ENCODE assay signal across 1 cellular context in genomic region chr18:21740724-21741510, GRCh38.
TF ChIP-seq lines count a peak whose summit lies in the region.

TSS of gene MIB1 (plus strand) at chr18:21740792. CDS start at chr18:21741584, 792 bp downstream.

TF ChIP-seq in GM12878, 131 proteins besides CTCF, POLR2A, EP300 and RAD21 (continued from another document):
- TF ChIP-seq, protein P1, sequence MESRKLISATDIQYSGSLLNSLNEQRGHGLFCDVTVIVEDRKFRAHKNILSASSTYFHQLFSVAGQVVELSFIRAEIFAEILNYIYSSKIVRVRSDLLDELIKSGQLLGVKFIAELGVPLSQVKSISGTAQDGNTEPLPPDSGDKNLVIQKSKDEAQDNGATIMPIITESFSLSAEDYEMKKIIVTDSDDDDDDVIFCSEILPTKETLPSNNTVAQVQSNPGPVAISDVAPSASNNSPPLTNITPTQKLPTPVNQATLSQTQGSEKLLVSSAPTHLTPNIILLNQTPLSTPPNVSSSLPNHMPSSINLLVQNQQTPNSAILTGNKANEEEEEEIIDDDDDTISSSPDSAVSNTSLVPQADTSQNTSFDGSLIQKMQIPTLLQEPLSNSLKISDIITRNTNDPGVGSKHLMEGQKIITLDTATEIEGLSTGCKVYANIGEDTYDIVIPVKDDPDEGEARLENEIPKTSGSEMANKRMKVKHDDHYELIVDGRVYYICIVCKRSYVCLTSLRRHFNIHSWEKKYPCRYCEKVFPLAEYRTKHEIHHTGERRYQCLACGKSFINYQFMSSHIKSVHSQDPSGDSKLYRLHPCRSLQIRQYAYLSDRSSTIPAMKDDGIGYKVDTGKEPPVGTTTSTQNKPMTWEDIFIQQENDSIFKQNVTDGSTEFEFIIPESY (IDR thresholded peaks at IDR 0.05) = no peak
- no peak for TF ChIP-seq CBX5 (IDR thresholded peaks at IDR 0.05; ENCODE audit: low read depth)
- TF ChIP-seq ESRRA (IDR thresholded peaks at IDR 0.05; ENCODE audit: low read length) = no peak
- TF ChIP-seq ZNF217 (IDR thresholded peaks at IDR 0.05) = 0 out of 2 replicates have a peak, but pooled peaks have one; percentile 27
- peak; percentile 6; the same call in 1 of the 2 replicates for TF ChIP-seq HDGF (IDR thresholded peaks at IDR 0.05)
- peak in 1 of 2 experiments; percentile 61; a peak in 1 of 4 replicates for TF ChIP-seq CEBPB (IDR thresholded peaks at IDR 0.05; ENCODE audit: borderline replicate concordance in 1 of 2, low read depth in 2 of 2, low read length in 2 of 2)
- TF ChIP-seq NBN (IDR thresholded peaks at IDR 0.05) = 0 out of 2 replicates have a peak, but pooled peaks have one; percentile 42
- TF ChIP-seq, protein P2, sequence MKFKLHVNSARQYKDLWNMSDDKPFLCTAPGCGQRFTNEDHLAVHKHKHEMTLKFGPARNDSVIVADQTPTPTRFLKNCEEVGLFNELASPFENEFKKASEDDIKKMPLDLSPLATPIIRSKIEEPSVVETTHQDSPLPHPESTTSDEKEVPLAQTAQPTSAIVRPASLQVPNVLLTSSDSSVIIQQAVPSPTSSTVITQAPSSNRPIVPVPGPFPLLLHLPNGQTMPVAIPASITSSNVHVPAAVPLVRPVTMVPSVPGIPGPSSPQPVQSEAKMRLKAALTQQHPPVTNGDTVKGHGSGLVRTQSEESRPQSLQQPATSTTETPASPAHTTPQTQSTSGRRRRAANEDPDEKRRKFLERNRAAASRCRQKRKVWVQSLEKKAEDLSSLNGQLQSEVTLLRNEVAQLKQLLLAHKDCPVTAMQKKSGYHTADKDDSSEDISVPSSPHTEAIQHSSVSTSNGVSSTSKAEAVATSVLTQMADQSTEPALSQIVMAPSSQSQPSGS (IDR thresholded peaks at IDR 0.05; ENCODE audit: low read length) = no peak
- no peak for TF ChIP-seq SMAD5 (IDR thresholded peaks at IDR 0.05; ENCODE audit: low read depth)
- TF ChIP-seq JUNB (IDR thresholded peaks at IDR 0.05) = peak; percentile 68
- TF ChIP-seq MAX (IDR thresholded peaks at IDR 0.05; ENCODE audit: low read depth, low read length) = 0 out of 2 replicates have a peak, but pooled peaks have one; percentile 5
- no peak for TF ChIP-seq MTA2 (IDR thresholded peaks at IDR 0.05; ENCODE audit: low read depth)
- TF ChIP-seq STAT1 (conservative IDR thresholded peaks at IDR 0.05) = no peak; the same call in 1 of the 2 replicates
- TF ChIP-seq, protein P3, sequence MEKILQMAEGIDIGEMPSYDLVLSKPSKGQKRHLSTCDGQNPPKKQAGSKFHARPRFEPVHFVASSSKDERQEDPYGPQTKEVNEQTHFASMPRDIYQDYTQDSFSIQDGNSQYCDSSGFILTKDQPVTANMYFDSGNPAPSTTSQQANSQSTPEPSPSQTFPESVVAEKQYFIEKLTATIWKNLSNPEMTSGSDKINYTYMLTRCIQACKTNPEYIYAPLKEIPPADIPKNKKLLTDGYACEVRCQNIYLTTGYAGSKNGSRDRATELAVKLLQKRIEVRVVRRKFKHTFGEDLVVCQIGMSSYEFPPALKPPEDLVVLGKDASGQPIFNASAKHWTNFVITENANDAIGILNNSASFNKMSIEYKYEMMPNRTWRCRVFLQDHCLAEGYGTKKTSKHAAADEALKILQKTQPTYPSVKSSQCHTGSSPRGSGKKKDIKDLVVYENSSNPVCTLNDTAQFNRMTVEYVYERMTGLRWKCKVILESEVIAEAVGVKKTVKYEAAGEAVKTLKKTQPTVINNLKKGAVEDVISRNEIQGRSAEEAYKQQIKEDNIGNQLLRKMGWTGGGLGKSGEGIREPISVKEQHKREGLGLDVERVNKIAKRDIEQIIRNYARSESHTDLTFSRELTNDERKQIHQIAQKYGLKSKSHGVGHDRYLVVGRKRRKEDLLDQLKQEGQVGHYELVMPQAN (conservative IDR thresholded peaks at IDR 0.05) = peak; percentile 38
- 0 out of 4 replicates have a peak, but pooled peaks of 1 of the 2 experiments have one; percentile 47 for TF ChIP-seq IKZF2 (IDR thresholded peaks at IDR 0.05)
- TF ChIP-seq JUND (IDR thresholded peaks at IDR 0.05; ENCODE audit: low read depth, low read length) = 0 out of 2 replicates have a peak, but pooled peaks have one; percentile 7
- TF ChIP-seq TCF7 (IDR thresholded peaks at IDR 0.05; ENCODE audit: borderline replicate concordance) = no peak
- TF ChIP-seq BHLHE40 (IDR thresholded peaks at IDR 0.05; ENCODE audit: borderline replicate concordance in 1 of 2, low read depth in 2 of 2, low read length in 1 of 2) = peak in 1 of 2 experiments; percentile 37; a peak in 1 of 4 replicates
- peak; percentile 45; the same call in 1 of the 2 replicates for TF ChIP-seq PKNOX1 (IDR thresholded peaks at IDR 0.05)
- peak in 1 of 2 experiments; percentile 84; a peak in 2 of 3 replicates for TF ChIP-seq EGR1 (IDR thresholded peaks at IDR 0.05; ENCODE audit: borderline replicate concordance in 1 of 2, low read depth in 2 of 2, low read length in 2 of 2)
